Comparison of ENCODE assay signal across 28 cellular contexts in the genomic region with DNA sequence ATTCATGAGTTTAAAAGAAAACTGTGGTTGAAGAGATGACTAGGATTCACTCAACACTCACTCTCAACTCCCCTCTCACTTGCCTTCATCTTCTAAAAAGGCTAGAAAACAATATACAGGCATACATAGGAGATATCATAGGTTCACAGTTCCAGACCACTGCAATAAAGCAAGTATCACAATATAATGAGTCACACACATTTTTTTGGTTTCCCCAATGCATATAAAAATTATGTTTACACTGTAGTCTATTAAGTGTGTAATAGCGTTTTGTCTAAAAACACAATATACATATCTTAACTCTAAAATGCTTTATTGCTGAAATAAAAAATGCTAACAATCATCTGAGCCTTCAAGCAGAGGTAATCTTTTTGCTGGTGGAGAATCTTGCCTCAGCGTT.
A peak's percentile ranks its signal among the peaks of the same experiment; 100 is the strongest.
DNase-seq lines count a peak whose midpoint lies in the region; ATAC-seq and TF ChIP-seq lines count a peak whose summit lies in the region.
"Had no signal": no experiment of that assay in that cellular context is flagged by ENCODE, and none has a peak within 500 bp of the region (broad histone marks: within the 10 kb centered on the region; RNA-seq: fewer than 3 reads in every experiment).

No MANE protein-coding gene starts in this region.

- no TSS peak for BruUV-seq in PC-3 (replicated peaks; lab: Mats Ljungman, UMichigan)

- CTCF ChIA-PET in PC-3 (lab: Charles Lee), result interaction anchor here (0.6 kb wide), 1 partner anchor 12 kb away, joined by 3 read pairs; no protein-coding TSS in a partner anchor

- ATAC-seq in PC-3 (peak; percentile 89), upper lobe of right lung (no peak), HG03097 (IDR thresholded peaks at IDR 0.05; ENCODE audit: low FRiP score, unreplicated experiment) (no peak)
- ATAC-seq: A549; CD8-positive, alpha-beta T cell had no signal

- TF ChIP-seq CTCF in PC-3 (conservative IDR thresholded peaks at IDR 0.05; ENCODE audit: low read depth, low read length) (no peak), upper lobe of right lung (IDR thresholded peaks at IDR 0.05) (no peak)

- H3K27ac ChIP-seq in PC-3 (ENCODE audit: low read length) (no peak overlapping the region), upper lobe of right lung (no peak overlapping the region)
- H3K27ac ChIP-seq: 22Rv1; A549; BLaER1; BLaER1 treated with 17β-estradiol and CSF1 and Interleukin-3, amounts not matched to agents 10 nM and 100 nM; C4-2B had no signal

- no peaks in the 10 kb centered on the region for H4K20me1 ChIP-seq in PC-3 (ENCODE audit: low read length)
- H4K20me1 ChIP-seq: BLaER1; BLaER1 treated with 17β-estradiol and CSF1 and Interleukin-3, amounts not matched to agents 10 nM and 100 nM had no signal

- H3K27me3 ChIP-seq in PC-3 (ENCODE audit: low read length) (no peaks in the 10 kb centered on the region), upper lobe of right lung (no peaks in the 10 kb centered on the region)
- H3K27me3 ChIP-seq: BE2C; BLaER1; BLaER1 treated with 17β-estradiol and CSF1 and Interleukin-3, amounts not matched to agents 10 nM and 100 nM had no signal

- intact Hi-C loops in PC-3 (cut with micrococcal nuclease), result no loop called here
- intact Hi-C loops in upper lobe of right lung (cut with DNase I), result no loop called here

- DNase-seq in EH (ENCODE audit: low read depth) (peak; percentile 41), PC-3 (peak; percentile 68), upper lobe of right lung (no peak)
- DNase-seq: 8988T; ACHN; AML-193; BE2C; C1 segment of cervical spinal cord; Caco-2; Calu3; CD4-positive, alpha-beta memory T cell; CD4-positive, alpha-beta T cell; CD4-positive, CD25-positive, alpha-beta regulatory T cell; CD8-positive, alpha-beta memory T cell; CD8-positive, alpha-beta T cell; COR-L47; DMS 273 treated with DMSO at 0.1 percent for 48 hours; DMS53; DMS79; DMS79 treated with DMSO at 0.1 percent for 48 hours; DND-41; EL had no signal

- H3K4me1 ChIP-seq in PC-3 (ENCODE audit: insufficient read depth, low read length) (peaks cover 16% of the 10 kb centered on the region; the same call in 1 of the 2 replicates), upper lobe of right lung (no peaks in the 10 kb centered on the region)
- H3K4me1 ChIP-seq: A549, BE2C, Caco-2 had no signal

- H3F3A ChIP-seq in PC-3 (ENCODE audit: low read length, unreplicated experiment), result no peaks in the 10 kb centered on the region

- no peak overlapping the region for H2AFZ ChIP-seq in PC-3 (ENCODE audit: low read length)

- POLR2A ChIA-PET in PC-3 (lab: Charles Lee; ENCODE audit: unreplicated experiment), result no interaction called here

- no peaks in the 10 kb centered on the region for H3K9me2 ChIP-seq in PC-3 (replicated peaks; ENCODE audit: low read length)

- no peaks in the 10 kb centered on the region for H3K9me3 ChIP-seq in PC-3 (ENCODE audit: low read length)
- H3K9me3 ChIP-seq in upper lobe of right lung, result no peaks in the 10 kb centered on the region
- H3K9me3 ChIP-seq: A549, BE2C, BLaER1, Caco-2 had no signal

- H3K36me3 ChIP-seq in PC-3 (ENCODE audit: low read depth, low read length) (no peaks in the 10 kb centered on the region), upper lobe of right lung (no peaks in the 10 kb centered on the region)
- H3K36me3 ChIP-seq: BE2C; BLaER1; BLaER1 treated with 17β-estradiol and CSF1 and Interleukin-3, amounts not matched to agents 10 nM and 100 nM had no signal

- H3K9ac ChIP-seq in PC-3 (ENCODE audit: low read length), result no peak overlapping the region
- H3K9ac ChIP-seq: BLaER1; BLaER1 treated with 17β-estradiol and CSF1 and Interleukin-3, amounts not matched to agents 10 nM and 100 nM had no signal

- H3K4me3 ChIP-seq in PC-3 (ENCODE audit: low read length) (no peak overlapping the region), upper lobe of right lung (no peak overlapping the region)
- H3K4me3 ChIP-seq: A549; BLaER1; BLaER1 treated with 17β-estradiol and CSF1 and Interleukin-3, amounts not matched to agents 10 nM and 100 nM had no signal

- no peaks in the 10 kb centered on the region for H3K79me2 ChIP-seq in PC-3 (ENCODE audit: low read length)

- H3K4me2 ChIP-seq in PC-3 (ENCODE audit: low read length), result no peak overlapping the region
- H3K4me2 ChIP-seq: A549, BLaER1 had no signal
